ENCODE assay signal across 19 cellular contexts in the genomic region with DNA sequence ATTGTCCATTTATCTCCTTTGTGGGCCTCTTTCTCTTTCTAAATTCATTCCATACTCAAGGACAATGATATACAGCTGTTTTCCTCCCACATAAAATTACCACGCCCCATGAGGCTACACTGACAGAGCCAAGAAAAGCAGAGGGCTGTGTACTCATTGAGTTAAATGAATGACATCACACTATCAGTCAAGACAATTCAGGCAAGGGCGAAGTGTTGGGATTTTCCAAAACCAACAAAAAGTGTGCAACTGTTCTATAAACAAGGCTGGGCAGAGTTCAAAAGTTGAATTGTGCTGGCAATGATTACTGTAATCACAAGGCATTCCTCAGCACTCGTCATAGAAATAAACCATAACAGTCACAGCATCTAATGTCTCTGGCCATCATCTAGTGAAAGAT.
A peak's percentile ranks its signal among the peaks of the same experiment; 100 is the strongest.
DNase-seq lines count a peak whose midpoint lies in the region; ATAC-seq, FAIRE-seq and TF ChIP-seq lines count a peak whose summit lies in the region.
"Had no signal": no experiment of that assay in that cellular context is flagged by ENCODE, and none has a peak within 500 bp of the region (broad histone marks: within the 10 kb centered on the region; RNA-seq: fewer than 3 reads in every experiment).

No MANE protein-coding gene starts in this region.

- H3K4me3 Mint-ChIP-seq in Calu3 (ENCODE audit: low read depth, unreplicated experiment) = no peak overlapping the region
- H3K4me3 Mint-ChIP-seq: activated naive CD8-positive, alpha-beta T cell; dendritic cell treated with granulocyte-macrophage colony-stimulating factor and Interleukin-4, amounts not matched to agents 40 ng/mL and 50 ng/mL, for 4 days; T-cell had no signal

- no peak overlapping the region for H3K27ac Mint-ChIP-seq in Calu3 (ENCODE audit: unreplicated experiment)
- H3K27ac Mint-ChIP-seq: activated naive CD8-positive, alpha-beta T cell; dendritic cell treated with granulocyte-macrophage colony-stimulating factor and Interleukin-4, amounts not matched to agents 40 ng/mL and 50 ng/mL, for 4 days; T-cell had no signal

- no peak for TF ChIP-seq CTCF in Calu3 (IDR thresholded peaks at IDR 0.05; ENCODE audit: unreplicated experiment)
- no peak for TF ChIP-seq CTCF in brain microvascular endothelial cell (IDR thresholded peaks at IDR 0.05; ENCODE audit: low read depth, low read length, missing control alignments)
- TF ChIP-seq CTCF in gastroesophageal sphincter (IDR thresholded peaks at IDR 0.05) = no peak
- TF ChIP-seq CTCF in pancreas (IDR thresholded peaks at IDR 0.05) = no peak

- CTCF ChIA-PET in Calu3 (lab: Charles Lee) = no interaction called here

- FAIRE-seq in pancreas (lab: Jason Lieb, UNC) = peak; percentile 89

- peaks cover 0 to 27% (median 0%) of the 10 kb centered on the region in 3 donors for H3K4me1 ChIP-seq in gastroesophageal sphincter
- no peaks in the 10 kb centered on the region for H3K4me1 ChIP-seq in pancreas
- H3K4me1 ChIP-seq: upper lobe of right lung had no signal

- no peaks in the 10 kb centered on the region for H3K36me3 Mint-ChIP-seq in Calu3 (ENCODE audit: insufficient read depth, unreplicated experiment)
- H3K36me3 Mint-ChIP-seq: activated naive CD8-positive, alpha-beta T cell; T-cell had no signal

- ATAC-seq in gastroesophageal sphincter (peak; percentile 67), pancreas (peak in 1 of 4 donors; percentile 40), HG03196 (IDR thresholded peaks at IDR 0.05; ENCODE audit: unreplicated experiment) (no peak)
- ATAC-seq: activated CD4-positive, CD25-positive, alpha-beta regulatory T cell treated with anti-CD3 and anti-CD28 coated beads, Interleukin-2, amount 50 U/mL, for 24 hours; T-cell; upper lobe of right lung had no signal

- DNase-seq in Calu3 (peak; percentile 1), brain microvascular endothelial cell (peak; percentile 36), pancreas (no peak), NCI-H510A treated with DMSO at 0.1 percent for 48 hours (lab: John Stamatoyannopoulos, UW) (no peak), DMS53 treated with DMSO at 0.1 percent for 48 hours (lab: John Stamatoyannopoulos, UW; ENCODE audit: unreplicated experiment) (no peak), DMS153 treated with DMSO at 0.1 percent for 48 hours (lab: John Stamatoyannopoulos, UW; ENCODE audit: unreplicated experiment) (no peak)
- DNase-seq: DMS153, head of caudate nucleus, NCI-H2227 treated with DMSO at 0.1 percent for 48 hours, PC-9, T-cell, upper lobe of right lung had no signal

- H3K27me3 Mint-ChIP-seq in Calu3 (ENCODE audit: unreplicated experiment) = no peaks in the 10 kb centered on the region
- H3K27me3 Mint-ChIP-seq: activated naive CD8-positive, alpha-beta T cell; dendritic cell treated with granulocyte-macrophage colony-stimulating factor and Interleukin-4, amounts not matched to agents 40 ng/mL and 50 ng/mL, for 4 days had no signal

- TF ChIP-seq POLR2A in gastroesophageal sphincter (IDR thresholded peaks at IDR 0.05) = no peak

- no TSS peak for BruUV-seq in Calu3 (replicated peaks; lab: Mats Ljungman, UMichigan)

- WGBS in gastroesophageal sphincter (ENCODE audit: low coverage in 1 of 2), 2 donors = 20 to 49% methylated on average over 1 to 2 of the region's 3 CpGs
- WGBS in pancreas, 2 donors = 20 to 38% methylated on average over 3 of the region's 3 CpGs

- H3K9me3 Mint-ChIP-seq in Calu3 (ENCODE audit: low read depth, unreplicated experiment) = peaks cover 2% of the 10 kb centered on the region
- H3K9me3 Mint-ChIP-seq: dendritic cell treated with granulocyte-macrophage colony-stimulating factor and Interleukin-4, amounts not matched to agents 40 ng/mL and 50 ng/mL, for 4 days; T-cell had no signal

- H3K9me3 ChIP-seq in gastroesophageal sphincter (no peaks in the 10 kb centered on the region), pancreas (no peaks in the 10 kb centered on the region)
- H3K9me3 ChIP-seq: neutrophil, upper lobe of right lung had no signal

- H3K36me3 ChIP-seq in brain microvascular endothelial cell (replicated peaks) = no peaks in the 10 kb centered on the region
- H3K36me3 ChIP-seq in gastroesophageal sphincter = no peaks in the 10 kb centered on the region
- no peaks in the 10 kb centered on the region for H3K36me3 ChIP-seq in pancreas
- H3K36me3 ChIP-seq: neutrophil, upper lobe of right lung had no signal

- in situ Hi-C loops in brain microvascular endothelial cell (cut with HindIII; ENCODE audit: low pct_ligation_motif_present, low sequenced_read_pairs) = no loop called here

- no peaks in the 10 kb centered on the region for H3K4me1 Mint-ChIP-seq in Calu3 (ENCODE audit: low read depth, unreplicated experiment)
- H3K4me1 Mint-ChIP-seq: T-cell had no signal

- intact Hi-C loops in Calu3 (cut with micrococcal nuclease; ENCODE audit: unreplicated experiment) = no loop called here
- intact Hi-C loops in pancreas (cut with DNase I) = no loop called here

- H3K27me3 ChIP-seq in brain microvascular endothelial cell (replicated peaks) = no peaks in the 10 kb centered on the region
- H3K27me3 ChIP-seq in gastroesophageal sphincter = no peaks in the 10 kb centered on the region
- H3K27me3 ChIP-seq in pancreas = peaks cover 0 to 18% (median 3%) of the 10 kb centered on the region in 4 donors
- H3K27me3 ChIP-seq: neutrophil, upper lobe of right lung had no signal

- no peak overlapping the region for H3K27ac ChIP-seq in brain microvascular endothelial cell
- peak overlapping the region in 2 of 4 donors; percentile 35 to 41 for H3K27ac ChIP-seq in gastroesophageal sphincter
- H3K27ac ChIP-seq in pancreas = no peak overlapping the region
- H3K27ac ChIP-seq: neutrophil, PC-9, upper lobe of right lung had no signal

- H3K4me3 ChIP-seq in brain microvascular endothelial cell (ENCODE audit: low read depth, low read length) = no peak overlapping the region
- H3K4me3 ChIP-seq in gastroesophageal sphincter = no peak overlapping the region
- no peak overlapping the region for H3K4me3 ChIP-seq in pancreas
- H3K4me3 ChIP-seq: lung, PC-9, upper lobe of right lung had no signal

- TF ChIP-seq EP300 in gastroesophageal sphincter (IDR thresholded peaks at IDR 0.05) = no peak

Comparison
In these comparisons a context has a peak if more than half of its experiments do, and no peak if none do; other contexts are left out.
1. DNase-seq: peak in Calu3 (single experiment) and brain microvascular endothelial cell (single experiment); none in pancreas (0 of 6), NCI-H510A treated with DMSO at 0.1 percent for 48 hours (single experiment), DMS53 treated with DMSO at 0.1 percent for 48 hours (single experiment) and DMS153 treated with DMSO at 0.1 percent for 48 hours (single experiment).